17 cellular contexts compared by ENCODE assay signal in the genomic region with DNA sequence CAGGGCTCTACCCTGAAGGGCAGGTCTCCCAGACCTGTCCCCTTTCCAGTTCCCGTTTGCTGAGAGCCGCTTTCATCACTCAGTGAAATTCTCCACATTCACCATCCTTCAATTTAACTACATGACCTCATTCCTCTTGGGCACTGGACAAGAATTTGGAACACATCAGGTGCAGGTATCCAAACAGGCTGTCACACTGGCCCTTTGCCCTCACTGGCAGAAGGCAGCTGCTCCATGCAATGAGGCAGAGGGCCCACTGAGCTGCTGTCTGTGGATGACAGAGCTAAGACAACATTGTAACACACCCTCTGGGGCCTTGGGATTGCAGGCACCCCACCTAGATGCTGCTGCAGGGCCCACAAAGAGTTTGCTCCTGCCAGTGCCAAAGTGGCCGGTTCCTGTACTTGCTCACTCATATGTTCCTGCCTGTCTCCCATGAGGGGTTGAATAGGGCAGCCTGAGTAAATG. TPM values are rescaled to one million over a fixed set of nuclear protein-coding genes. Genes with fewer than 3 reads are reported as not detected.
"Had no signal": no experiment of that assay in that cellular context is flagged by ENCODE, and none has a peak within 500 bp of the region (broad histone marks: within the 10 kb centered on the region; RNA-seq: fewer than 3 reads in every experiment).

No MANE protein-coding gene starts in this region.

- H3K4me3 ChIP-seq: ascending aorta, breast epithelium, ovary, thyroid gland had no signal

- H3K4me3 Mint-ChIP-seq: activated naive CD8-positive, alpha-beta T cell treated with anti-CD3 and anti-CD28 coated beads, Interleukin-2, amount 50 U/mL, for 24 hours; activated T-helper 17 cell treated with anti-CD3 and anti-CD28 coated beads, Interleukin-2, amount 50 U/mL, for 72 hours; mesothelial cell of epicardium; stimulated activated naive B cell treated with anti-CD40 and anti-IgM and Interleukin-4, amounts not matched to agents 10 μg/mL and 1 μg/mL and 100 μg/mL, for 72 hours; T-cell had no signal

- H3K9me3 Mint-ChIP-seq: activated naive CD8-positive, alpha-beta T cell treated with anti-CD3 and anti-CD28 coated beads, Interleukin-2, amount 50 U/mL, for 24 hours; activated T-helper 17 cell treated with anti-CD3 and anti-CD28 coated beads, Interleukin-2, amount 50 U/mL, for 72 hours; mesothelial cell of epicardium; stimulated activated naive B cell treated with anti-CD40 and anti-IgM and Interleukin-4, amounts not matched to agents 10 μg/mL and 1 μg/mL and 100 μg/mL, for 72 hours; T-cell had no signal

- DNase-seq: activated CD4-positive, alpha-beta T cell treated with anti-CD3 and anti-CD28 coated beads for 1 hour; activated CD4-positive, alpha-beta T cell treated with anti-CD3 and anti-CD28 coated beads, Interleukin-2, amount 50 U/mL, for 4 hours; activated naive CD4-positive, alpha-beta T cell treated with Interleukin-2 at 50 U/mL for 16 hours; activated naive CD8-positive, alpha-beta T cell treated with anti-CD3 and anti-CD28 coated beads, Interleukin-2, amount 50 U/mL, for 24 hours; hypothalamus; ovary; stimulated activated naive B cell treated with anti-CD40 and anti-IgM and Interleukin-4, amounts not matched to agents 10 μg/mL and 1 μg/mL and 100 μg/mL, for 72 hours; T-cell; T-helper 9 cell; thyroid gland had no signal

- H3K27me3 Mint-ChIP-seq: activated naive CD8-positive, alpha-beta T cell treated with anti-CD3 and anti-CD28 coated beads, Interleukin-2, amount 50 U/mL, for 24 hours; activated T-helper 17 cell treated with anti-CD3 and anti-CD28 coated beads, Interleukin-2, amount 50 U/mL, for 72 hours; stimulated activated naive B cell treated with anti-CD40 and anti-IgM and Interleukin-4, amounts not matched to agents 10 μg/mL and 1 μg/mL and 100 μg/mL, for 72 hours; T-cell had no signal

- H3K36me3 ChIP-seq: ascending aorta, breast epithelium, ovary, thyroid gland had no signal

- H3K9me3 ChIP-seq: ascending aorta, breast epithelium, ovary, thyroid gland had no signal

- ATAC-seq: activated naive CD8-positive, alpha-beta T cell treated with anti-CD3 and anti-CD28 coated beads, Interleukin-2, amount 50 U/mL, for 24 hours; activated T-helper 17 cell treated with anti-CD3 and anti-CD28 coated beads, Interleukin-2, amount 50 U/mL, for 72 hours; stimulated activated naive B cell treated with anti-CD40 and anti-IgM and Interleukin-4, amounts not matched to agents 10 μg/mL and 1 μg/mL and 100 μg/mL, for 72 hours; T-cell had no signal

- H3K27ac Mint-ChIP-seq: activated naive CD8-positive, alpha-beta T cell treated with anti-CD3 and anti-CD28 coated beads, Interleukin-2, amount 50 U/mL, for 24 hours; activated T-helper 17 cell treated with anti-CD3 and anti-CD28 coated beads, Interleukin-2, amount 50 U/mL, for 72 hours; mesothelial cell of epicardium; stimulated activated naive B cell treated with anti-CD40 and anti-IgM and Interleukin-4, amounts not matched to agents 10 μg/mL and 1 μg/mL and 100 μg/mL, for 72 hours; T-cell had no signal

- H3K4me1 Mint-ChIP-seq: activated naive CD8-positive, alpha-beta T cell treated with anti-CD3 and anti-CD28 coated beads, Interleukin-2, amount 50 U/mL, for 24 hours; activated T-helper 17 cell treated with anti-CD3 and anti-CD28 coated beads, Interleukin-2, amount 50 U/mL, for 72 hours; stimulated activated naive B cell treated with anti-CD40 and anti-IgM and Interleukin-4, amounts not matched to agents 10 μg/mL and 1 μg/mL and 100 μg/mL, for 72 hours; T-cell had no signal

- H3K36me3 Mint-ChIP-seq: mesothelial cell of epicardium; stimulated activated naive B cell treated with anti-CD40 and anti-IgM and Interleukin-4, amounts not matched to agents 10 μg/mL and 1 μg/mL and 100 μg/mL, for 72 hours; T-cell had no signal

- H3K27me3 ChIP-seq: ascending aorta, breast epithelium, ovary, thyroid gland had no signal

- H3K4me1 ChIP-seq: ascending aorta, breast epithelium, thyroid gland had no signal

- H3K27ac ChIP-seq: ascending aorta, breast epithelium, ovary, thyroid gland had no signal

RNA-seq across cellular contexts. Expression of a gene that starts 55.1 kb away (rescaled TPM):
- total RNA-seq: ascending aorta, kidney epithelial cell, lower leg skin, mesothelial cell of epicardium, urinary bladder had no signal
